In genomic region chr11:43682081-43682480, GRCh38 we compare ENCODE assay signal across 8 cellular contexts. TPM values are rescaled to one million over a fixed set of nuclear protein-coding genes. Genes with fewer than 3 reads are reported as not detected.
DNase-seq lines count a peak whose midpoint lies in the region; ATAC-seq and TF ChIP-seq lines count a peak whose summit lies in the region.
"Not testable (repeated sequence)": the region's sequence is repeated elsewhere in the genome, so short reads cannot be mapped to it uniquely, and the experiment has no call there.

No MANE protein-coding gene starts in this region.

- not testable (repeated sequence) for TF ChIP-seq POLR2A in heart left ventricle (IDR thresholded peaks at IDR 0.05)

- H3K27ac ChIP-seq in BLaER1 treated with 17β-estradiol and CSF1 and Interleukin-3, amounts not matched to agents 10 nM and 100 nM: peak overlapping the region; percentile 84 to 98 (median 96)
- H3K27ac ChIP-seq in OCI-LY7 (ENCODE audit: low read depth, low read length, poor library complexity, severe bottlenecking) (peak overlapping the region; percentile 84), heart left ventricle (peak overlapping the region in 11 of 12 donors; percentile 87 to 98 (median 93))

- peaks cover 0 to 34% (median 8%) of the 10 kb centered on the region in 11 experiments; a peak in 9 of 22 replicates for H3K9me3 ChIP-seq in BLaER1 treated with 17β-estradiol and CSF1 and Interleukin-3, amounts not matched to agents 10 nM and 100 nM (replicated peaks in 1 of 11)
- H3K9me3 ChIP-seq in OCI-LY7 (ENCODE audit: low read length); heart left ventricle: not testable (repeated sequence)

- peak overlapping the region; percentile 71 to 93 (median 88) for H3K4me3 ChIP-seq in BLaER1 treated with 17β-estradiol and CSF1 and Interleukin-3, amounts not matched to agents 10 nM and 100 nM
- H3K4me3 ChIP-seq in HFF-Myc (replicated peaks; ENCODE audit: low read depth, low read length): peak overlapping the region; percentile 66
- H3K4me3 ChIP-seq in OCI-LY7 (ENCODE audit: low read depth, low read length, poor library complexity, severe bottlenecking): peak overlapping the region; percentile 89
- peak overlapping the region in 10 of 12 donors; percentile 75 to 98 (median 92) for H3K4me3 ChIP-seq in heart left ventricle

- peaks cover 0 to 16% (median under 1%) of the 10 kb centered on the region in 11 experiments; a peak in 8 of 22 replicates for H4K20me1 ChIP-seq in BLaER1 treated with 17β-estradiol and CSF1 and Interleukin-3, amounts not matched to agents 10 nM and 100 nM
- peaks cover 15% of the 10 kb centered on the region; the same call in 1 of the 2 replicates for H4K20me1 ChIP-seq in OCI-LY7 (ENCODE audit: insufficient read depth, low read length)

- peak overlapping the region; percentile 70 to 96 (median 86) for H3K4me2 ChIP-seq in BLaER1 treated with 17β-estradiol and CSF1 and Interleukin-3, amounts not matched to agents 10 nM and 100 nM
- peak overlapping the region; percentile 94 for H3K4me2 ChIP-seq in OCI-LY7 (ENCODE audit: low read length)

- peaks cover 13 to 47% (median 38%) of the 10 kb centered on the region in 11 experiments; a peak in 21 of 22 replicates for H3K36me3 ChIP-seq in BLaER1 treated with 17β-estradiol and CSF1 and Interleukin-3, amounts not matched to agents 10 nM and 100 nM
- H3K36me3 ChIP-seq in OCI-LY7 (ENCODE audit: insufficient read depth, low read length) (peaks cover 46% of the 10 kb centered on the region), heart left ventricle (peaks cover 0 to 23% (median 0%) of the 10 kb centered on the region in 9 donors)

- H3K27me3 Mint-ChIP-seq in activated CD4-positive, alpha-beta memory T cell treated with anti-CD3 and anti-CD28 coated beads, Interleukin-2, amount 10 ng/mL, durations not matched to agents 7 days and 5 days: peaks cover 13% of the 10 kb centered on the region
- H3K27me3 Mint-ChIP-seq in central memory CD8-positive, alpha-beta T cell; naive B cell; stimulated activated naive B cell treated with anti-CD40 and anti-IgM and Interleukin-4, amounts not matched to agents 10 μg/mL and 1 μg/mL and 100 μg/mL, for 72 hours: not testable (repeated sequence)

- peaks cover 10% of the 10 kb centered on the region for H3K9me3 Mint-ChIP-seq in activated CD4-positive, alpha-beta memory T cell treated with anti-CD3 and anti-CD28 coated beads, Interleukin-2, amount 10 ng/mL, durations not matched to agents 7 days and 5 days
- H3K9me3 Mint-ChIP-seq in central memory CD8-positive, alpha-beta T cell; naive B cell; stimulated activated naive B cell treated with anti-CD40 and anti-IgM and Interleukin-4, amounts not matched to agents 10 μg/mL and 1 μg/mL and 100 μg/mL, for 72 hours: not testable (repeated sequence)

- ATAC-seq in central memory CD8-positive, alpha-beta T cell (replicated peaks; ENCODE audit: extremely low read depth, poor library complexity, severe bottlenecking); heart left ventricle; naive B cell (ENCODE audit: low read depth in 2 of 2); stimulated activated naive B cell treated with anti-CD40 and anti-IgM and Interleukin-4, amounts not matched to agents 10 μg/mL and 1 μg/mL and 100 μg/mL, for 72 hours (replicated peaks): not testable (repeated sequence)

- CTCF ChIA-PET in OCI-LY7 (lab: Charles Lee; ENCODE audit: unreplicated experiment); activated CD4-positive, alpha-beta memory T cell treated with anti-CD3 and anti-CD28 coated beads, Interleukin-2, amount 10 ng/mL, durations not matched to agents 7 days and 5 days (lab: Charles Lee): not testable (repeated sequence)

- not testable (repeated sequence) for H3K9me2 ChIP-seq in OCI-LY7 (ENCODE audit: insufficient read depth, low read length)

- not testable (repeated sequence) for BruUV-seq in OCI-LY7 (replicated peaks; lab: Mats Ljungman, UMichigan)

- H3K4me3 Mint-ChIP-seq in activated CD4-positive, alpha-beta memory T cell treated with anti-CD3 and anti-CD28 coated beads, Interleukin-2, amount 10 ng/mL, durations not matched to agents 7 days and 5 days: peak overlapping the region; percentile 92
- H3K4me3 Mint-ChIP-seq in central memory CD8-positive, alpha-beta T cell: peak overlapping the region; percentile 92
- H3K4me3 Mint-ChIP-seq in naive B cell: peak overlapping the region; percentile 86 to 98 (median 96)
- peak overlapping the region; percentile 95 to 98 for H3K4me3 Mint-ChIP-seq in stimulated activated naive B cell treated with anti-CD40 and anti-IgM and Interleukin-4, amounts not matched to agents 10 μg/mL and 1 μg/mL and 100 μg/mL, for 72 hours

- peak overlapping the region; percentile 58 for H3K27ac Mint-ChIP-seq in activated CD4-positive, alpha-beta memory T cell treated with anti-CD3 and anti-CD28 coated beads, Interleukin-2, amount 10 ng/mL, durations not matched to agents 7 days and 5 days
- peak overlapping the region; percentile 98 for H3K27ac Mint-ChIP-seq in central memory CD8-positive, alpha-beta T cell (ENCODE audit: low read depth)
- H3K27ac Mint-ChIP-seq in naive B cell: peak overlapping the region; percentile 69 to 98 (median 88)
- H3K27ac Mint-ChIP-seq in stimulated activated naive B cell treated with anti-CD40 and anti-IgM and Interleukin-4, amounts not matched to agents 10 μg/mL and 1 μg/mL and 100 μg/mL, for 72 hours: peak overlapping the region; percentile 99

- peaks cover 62% of the 10 kb centered on the region for H3K79me2 ChIP-seq in OCI-LY7 (ENCODE audit: insufficient read depth, low read depth, low read length)

- WGBS in heart left ventricle, 4 donors: 89 to 91% (median 91%) methylated on average over 11 of the region's 11 CpGs

- peaks cover 44% of the 10 kb centered on the region for H3K36me3 Mint-ChIP-seq in activated CD4-positive, alpha-beta memory T cell treated with anti-CD3 and anti-CD28 coated beads, Interleukin-2, amount 10 ng/mL, durations not matched to agents 7 days and 5 days (ENCODE audit: low read depth)
- peaks cover 15% of the 10 kb centered on the region for H3K36me3 Mint-ChIP-seq in central memory CD8-positive, alpha-beta T cell (ENCODE audit: insufficient read depth)
- not testable (repeated sequence) for H3K36me3 Mint-ChIP-seq in naive B cell
- peaks cover 37 to 40% of the 10 kb centered on the region in 2 donors for H3K36me3 Mint-ChIP-seq in stimulated activated naive B cell treated with anti-CD40 and anti-IgM and Interleukin-4, amounts not matched to agents 10 μg/mL and 1 μg/mL and 100 μg/mL, for 72 hours

- peaks cover 39% of the 10 kb centered on the region for H3K4me1 Mint-ChIP-seq in activated CD4-positive, alpha-beta memory T cell treated with anti-CD3 and anti-CD28 coated beads, Interleukin-2, amount 10 ng/mL, durations not matched to agents 7 days and 5 days
- H3K4me1 Mint-ChIP-seq in central memory CD8-positive, alpha-beta T cell: peaks cover 26% of the 10 kb centered on the region
- peaks cover 26 to 44% (median 36%) of the 10 kb centered on the region in 3 donors for H3K4me1 Mint-ChIP-seq in naive B cell
- H3K4me1 Mint-ChIP-seq in stimulated activated naive B cell treated with anti-CD40 and anti-IgM and Interleukin-4, amounts not matched to agents 10 μg/mL and 1 μg/mL and 100 μg/mL, for 72 hours: peaks cover 16 to 33% of the 10 kb centered on the region in 2 donors

- TF ChIP-seq CTCF in HFF-Myc (IDR thresholded peaks at IDR 0.05; ENCODE audit: low read depth, low read length, missing control alignments); OCI-LY7 (conservative IDR thresholded peaks at IDR 0.05; ENCODE audit: low read length); heart left ventricle (IDR thresholded peaks at IDR 0.05): not testable (repeated sequence)

- POLR2A ChIA-PET in OCI-LY7 (lab: Charles Lee): interaction anchor here (0.7 to 1.6 kb wide), 5 partner anchors 9 to 373 kb away, joined by 3 to 9 read pairs (median 4); no protein-coding TSS in a partner anchor
- POLR2A ChIA-PET in activated CD4-positive, alpha-beta memory T cell treated with anti-CD3 and anti-CD28 coated beads, Interleukin-2, amount 10 ng/mL, durations not matched to agents 7 days and 5 days (lab: Charles Lee): not testable (repeated sequence)

- not testable (repeated sequence) for H2AFZ ChIP-seq in OCI-LY7 (ENCODE audit: low read length)

- peak overlapping the region; percentile 92 to 98 (median 97) for H3K9ac ChIP-seq in BLaER1 treated with 17β-estradiol and CSF1 and Interleukin-3, amounts not matched to agents 10 nM and 100 nM

- H3K4me1 ChIP-seq in BLaER1 treated with 17β-estradiol and CSF1 and Interleukin-3, amounts not matched to agents 10 nM and 100 nM: peaks cover 16 to 54% (median 32%) of the 10 kb centered on the region in 10 experiments
- peaks cover 47% of the 10 kb centered on the region for H3K4me1 ChIP-seq in OCI-LY7 (ENCODE audit: insufficient read depth, low read length, poor library complexity, severe bottlenecking)
- H3K4me1 ChIP-seq in heart left ventricle: peaks cover 3 to 56% (median 36%) of the 10 kb centered on the region in 12 donors

- intact Hi-C loops in OCI-LY7 (cut with micrococcal nuclease; ENCODE audit: unreplicated experiment): loop anchor here (2.0 to 5.0 kb wide), 3 partner anchors 55 to 323 kb away; partner anchors contain the start of gene TTC17
- intact Hi-C loops in heart left ventricle (cut with DNase I): loop anchor here in 3 of 10 donors (10.0 kb wide), 2 partner anchors 53 to 107 kb away; no protein-coding TSS in a partner anchor

- H3K27me3 ChIP-seq in BLaER1 treated with 17β-estradiol and CSF1 and Interleukin-3, amounts not matched to agents 10 nM and 100 nM; heart left ventricle: not testable (repeated sequence)

- DNase-seq in HFF-Myc (ENCODE audit: extremely low read depth, low read depth); activated CD4-positive, alpha-beta memory T cell treated with anti-CD3 and anti-CD28 coated beads, Interleukin-2, amount 10 ng/mL, durations not matched to agents 7 days and 5 days; central memory CD8-positive, alpha-beta T cell (ENCODE audit: low spot score in 2 of 2); heart left ventricle: not testable (repeated sequence)
- DNase-seq in OCI-LY7 (ENCODE audit: low spot score): peak; percentile 58
- peak; percentile 33 for DNase-seq in naive B cell
- DNase-seq in stimulated activated naive B cell treated with anti-CD40 and anti-IgM and Interleukin-4, amounts not matched to agents 10 μg/mL and 1 μg/mL and 100 μg/mL, for 72 hours: peak; percentile 11

RNA-seq across cellular contexts. Expression of gene HSD17B12, which starts 1.5 kb away (rescaled TPM):
- 58.0 and 70.9 TPM in 2 replicates for total RNA-seq in OCI-LY7 (2014; rRNA removed; shearing (Covaris generic))
- 138 and 148 TPM in 2 replicates for total RNA-seq in OCI-LY7 (2022)
- 10 to 100 TPM; 35.2 to 40.7 TPM for total RNA-seq in activated CD4-positive, alpha-beta memory T cell treated with anti-CD3 and anti-CD28 coated beads, Interleukin-2, amount 10 ng/mL, durations not matched to agents 7 days and 5 days
- 100 to 1,000 TPM in 1 of 9 donors, 10 to 100 TPM in 8; 40.5 to 114 (median 80.1) TPM for total RNA-seq in heart left ventricle
- 10 to 100 TPM; 41.9 to 46.0 TPM for polyA plus RNA-seq in heart left ventricle
- polyA plus RNA-seq in naive B cell (ENCODE audit: low read depth in 6 of 6): 10 to 100 TPM; 27.1 to 49.8 (median 40.6) TPM
